25 cellular contexts compared by ENCODE assay signal in genomic region chrX:13036896-13037295, GRCh38. TPM values are rescaled to one million over a fixed set of nuclear protein-coding genes. Genes with fewer than 3 reads are reported as not detected.
"Had no signal": no experiment of that assay in that cellular context is flagged by ENCODE, and none has a peak within 500 bp of the region (broad histone marks: within the 10 kb centered on the region; RNA-seq: fewer than 3 reads in every experiment).

No MANE protein-coding gene starts in this region.

- H3K36me3 Mint-ChIP-seq: natural killer cell treated with Interleukin-12 subunit alpha and Interleukin-12 subunit beta and Interleukin-15 and Interleukin-18, amount 100 ng/mL, for 72 hours; type B pancreatic cell had no signal

- H3K9me3 Mint-ChIP-seq: type B pancreatic cell had no signal

- ATAC-seq: esophagus mucosa; gastrocnemius medialis; left ventricle myocardium superior; lower lobe of right lung; natural killer cell treated with Interleukin-12 subunit alpha and Interleukin-12 subunit beta and Interleukin-15 and Interleukin-18, amount 100 ng/mL, for 72 hours; right lobe of liver; stimulated activated naive CD8-positive, alpha-beta T cell treated with anti-CD3 and anti-CD28 coated beads, Interleukin-15, Interleukin-2, amounts not matched to agents 100 U/mL and 50 U/mL, for 24 hours had no signal

- H3K27ac Mint-ChIP-seq: endodermal cell, progenitor cell of endocrine pancreas, type B pancreatic cell had no signal

- DNase-seq: effector CD8-positive, alpha-beta T cell; endodermal cell; foreskin fibroblast; gastrocnemius medialis; head of caudate nucleus; left ventricle myocardium superior; lower lobe of right lung; right lobe of liver; small intestine; stimulated activated CD4-positive, alpha-beta T cell treated with anti-CD3 and anti-CD28 coated beads, Interleukin-1b, Interleukin-23, amount 100 ng/mL, for 48 hours; stimulated activated CD4-positive, alpha-beta T cell treated with anti-CD3 and anti-CD28 coated beads, Interleukin-4, amount 100 ng/mL, for 1 hour; stimulated activated CD8-positive, alpha-beta memory T cell treated with anti-CD3 and anti-CD28 coated beads, Interleukin-4, amount 100 ng/mL, for 48 hours; stimulated activated naive CD8-positive, alpha-beta T cell treated with anti-CD3 and anti-CD28 coated beads, Interleukin-15, Interleukin-2, amounts not matched to agents 100 U/mL and 50 U/mL, for 24 hours; substantia nigra; testis; tibial artery had no signal

- H3K27me3 Mint-ChIP-seq: progenitor cell of endocrine pancreas, type B pancreatic cell had no signal

- H3K4me3 Mint-ChIP-seq: endodermal cell; natural killer cell treated with Interleukin-12 subunit alpha and Interleukin-12 subunit beta and Interleukin-15 and Interleukin-18, amount 100 ng/mL, for 72 hours; neural crest cell; type B pancreatic cell had no signal

RNA-seq across cellular contexts. Expression of gene FAM9C, which starts 7.5 kb away (rescaled TPM):
- total RNA-seq: endodermal cell; esophagus mucosa; gastrocnemius medialis; glomerular endothelial cell; lower lobe of right lung; mesenteric fat pad; mononuclear cell; natural killer cell treated with Interleukin-12 subunit alpha and Interleukin-12 subunit beta and Interleukin-15 and Interleukin-18, amount 100 ng/mL, for 72 hours; osteoblast; progenitor cell of endocrine pancreas; right lobe of liver had no signal
